Comparison of ENCODE assay signal across 18 cellular contexts in genomic region chr7:78714302-78714857, GRCh38.
"Had no signal": no experiment of that assay in that cellular context is flagged by ENCODE, and none has a peak within 500 bp of the region (broad histone marks: within the 10 kb centered on the region; RNA-seq: fewer than 3 reads in every experiment).

No MANE protein-coding gene starts in this region.

- H3K36me3 ChIP-seq: adrenal gland, neutrophil, spleen, upper lobe of right lung, WERI-Rb-1 had no signal

- ATAC-seq: effector memory CD8-positive, alpha-beta T cell; left lobe of liver; stimulated activated memory B cell treated with anti-CD40 and anti-IgM and Interleukin-4, amounts not matched to agents 10 μg/mL and 1 μg/mL and 100 μg/mL, for 72 hours; upper lobe of right lung had no signal

- DNase-seq: activated CD4-positive, alpha-beta T cell treated with anti-CD3 and anti-CD28 coated beads, Interleukin-2, amount 50 U/mL, for 48 hours; activated gamma-delta T cell; adrenal gland; effector memory CD8-positive, alpha-beta T cell; foreskin melanocyte; posterior cingulate gyrus; retina; spleen; stimulated activated CD4-positive, alpha-beta T cell treated with anti-CD3 and anti-CD28 coated beads, Interleukin-4, amount 100 ng/mL, for 4 hours; T-helper 2 cell; testis; upper lobe of right lung; WERI-Rb-1 had no signal

- H3K36me3 Mint-ChIP-seq: activated naive CD4-positive, alpha-beta T cell treated with anti-CD3 and anti-CD28 coated beads, Interleukin-2, amount 50 U/mL, for 24 hours; stimulated activated memory B cell treated with anti-CD40 and anti-IgM and Interleukin-4, amounts not matched to agents 10 μg/mL and 1 μg/mL and 100 μg/mL, for 72 hours had no signal

- H3K4me1 ChIP-seq: adrenal gland, spleen, testis, upper lobe of right lung had no signal

- H3K27ac ChIP-seq: adrenal gland, epithelial cell of prostate, neutrophil, spleen, upper lobe of right lung, WERI-Rb-1 had no signal

- H3K4me3 Mint-ChIP-seq: activated naive CD4-positive, alpha-beta T cell treated with anti-CD3 and anti-CD28 coated beads, Interleukin-2, amount 50 U/mL, for 24 hours; effector memory CD8-positive, alpha-beta T cell; stimulated activated memory B cell treated with anti-CD40 and anti-IgM and Interleukin-4, amounts not matched to agents 10 μg/mL and 1 μg/mL and 100 μg/mL, for 72 hours had no signal

- H3K9me3 ChIP-seq: adrenal gland, neutrophil, spleen, testis, upper lobe of right lung had no signal

- H3K27ac Mint-ChIP-seq: activated naive CD4-positive, alpha-beta T cell treated with anti-CD3 and anti-CD28 coated beads, Interleukin-2, amount 50 U/mL, for 24 hours; effector memory CD8-positive, alpha-beta T cell; stimulated activated memory B cell treated with anti-CD40 and anti-IgM and Interleukin-4, amounts not matched to agents 10 μg/mL and 1 μg/mL and 100 μg/mL, for 72 hours had no signal

- H3K9me3 Mint-ChIP-seq: activated naive CD4-positive, alpha-beta T cell treated with anti-CD3 and anti-CD28 coated beads, Interleukin-2, amount 50 U/mL, for 24 hours; stimulated activated memory B cell treated with anti-CD40 and anti-IgM and Interleukin-4, amounts not matched to agents 10 μg/mL and 1 μg/mL and 100 μg/mL, for 72 hours had no signal

- H3K4me1 Mint-ChIP-seq: activated naive CD4-positive, alpha-beta T cell treated with anti-CD3 and anti-CD28 coated beads, Interleukin-2, amount 50 U/mL, for 24 hours; stimulated activated memory B cell treated with anti-CD40 and anti-IgM and Interleukin-4, amounts not matched to agents 10 μg/mL and 1 μg/mL and 100 μg/mL, for 72 hours had no signal

- H3K27me3 Mint-ChIP-seq: activated naive CD4-positive, alpha-beta T cell treated with anti-CD3 and anti-CD28 coated beads, Interleukin-2, amount 50 U/mL, for 24 hours; effector memory CD8-positive, alpha-beta T cell; stimulated activated memory B cell treated with anti-CD40 and anti-IgM and Interleukin-4, amounts not matched to agents 10 μg/mL and 1 μg/mL and 100 μg/mL, for 72 hours had no signal

- H3K4me3 ChIP-seq: adrenal gland, spleen, testis, upper lobe of right lung had no signal

- H3K27me3 ChIP-seq: adrenal gland, neutrophil, spleen, testis, upper lobe of right lung had no signal
